Comparison of ENCODE assay signal across 1 cellular context in the genomic region with DNA sequence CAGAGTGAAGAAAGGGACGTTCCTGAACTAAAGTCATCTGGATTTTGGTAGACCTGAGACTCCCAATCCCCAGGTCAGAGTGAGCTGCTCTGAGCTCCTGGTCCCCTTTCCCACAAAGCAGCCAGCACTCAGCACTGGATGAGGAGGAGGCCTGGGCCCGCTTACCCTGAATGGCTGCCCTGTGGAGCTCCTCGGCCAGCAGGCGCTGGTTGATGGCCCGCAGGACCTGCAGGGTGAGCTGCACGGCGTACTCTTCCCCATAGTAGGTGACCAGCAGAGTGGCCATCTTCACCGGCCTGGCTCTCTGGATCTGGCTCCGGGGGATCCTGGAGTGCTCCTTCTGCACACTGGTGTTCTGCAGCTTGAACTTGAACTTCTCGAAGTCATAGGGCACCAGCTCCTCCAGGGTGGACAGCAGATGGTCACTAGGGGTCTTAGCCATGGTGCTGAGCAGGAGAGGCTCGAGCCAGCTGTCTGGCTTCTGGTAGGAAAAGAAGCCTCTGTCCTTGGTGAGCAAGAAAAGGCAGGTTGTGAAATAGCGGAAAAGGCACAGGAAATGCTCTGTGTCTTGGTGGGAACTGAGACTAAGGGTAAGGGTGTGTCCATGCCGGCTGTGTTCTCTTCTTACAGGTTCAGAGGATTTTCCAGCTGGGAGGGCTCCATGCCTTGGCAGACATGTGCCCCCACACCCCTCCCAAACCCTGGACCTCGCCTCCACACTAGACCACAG.
TF ChIP-seq lines count a peak whose summit lies in the region.

A gene with protein sequence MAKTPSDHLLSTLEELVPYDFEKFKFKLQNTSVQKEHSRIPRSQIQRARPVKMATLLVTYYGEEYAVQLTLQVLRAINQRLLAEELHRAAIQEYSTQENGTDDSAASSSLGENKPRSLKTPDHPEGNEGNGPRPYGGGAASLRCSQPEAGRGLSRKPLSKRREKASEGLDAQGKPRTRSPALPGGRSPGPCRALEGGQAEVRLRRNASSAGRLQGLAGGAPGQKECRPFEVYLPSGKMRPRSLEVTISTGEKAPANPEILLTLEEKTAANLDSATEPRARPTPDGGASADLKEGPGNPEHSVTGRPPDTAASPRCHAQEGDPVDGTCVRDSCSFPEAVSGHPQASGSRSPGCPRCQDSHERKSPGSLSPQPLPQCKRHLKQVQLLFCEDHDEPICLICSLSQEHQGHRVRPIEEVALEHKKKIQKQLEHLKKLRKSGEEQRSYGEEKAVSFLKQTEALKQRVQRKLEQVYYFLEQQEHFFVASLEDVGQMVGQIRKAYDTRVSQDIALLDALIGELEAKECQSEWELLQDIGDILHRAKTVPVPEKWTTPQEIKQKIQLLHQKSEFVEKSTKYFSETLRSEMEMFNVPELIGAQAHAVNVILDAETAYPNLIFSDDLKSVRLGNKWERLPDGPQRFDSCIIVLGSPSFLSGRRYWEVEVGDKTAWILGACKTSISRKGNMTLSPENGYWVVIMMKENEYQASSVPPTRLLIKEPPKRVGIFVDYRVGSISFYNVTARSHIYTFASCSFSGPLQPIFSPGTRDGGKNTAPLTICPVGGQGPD (minus strand): TSS at position 488 of the 730 bp plus-strand sequence. CDS start 46 bp downstream, at position 442.

TF ChIP-seq in HepG2, 621 proteins besides CTCF, POLR2A, EP300 and RAD21 (continued from another document):
- TF ChIP-seq, protein P1, sequence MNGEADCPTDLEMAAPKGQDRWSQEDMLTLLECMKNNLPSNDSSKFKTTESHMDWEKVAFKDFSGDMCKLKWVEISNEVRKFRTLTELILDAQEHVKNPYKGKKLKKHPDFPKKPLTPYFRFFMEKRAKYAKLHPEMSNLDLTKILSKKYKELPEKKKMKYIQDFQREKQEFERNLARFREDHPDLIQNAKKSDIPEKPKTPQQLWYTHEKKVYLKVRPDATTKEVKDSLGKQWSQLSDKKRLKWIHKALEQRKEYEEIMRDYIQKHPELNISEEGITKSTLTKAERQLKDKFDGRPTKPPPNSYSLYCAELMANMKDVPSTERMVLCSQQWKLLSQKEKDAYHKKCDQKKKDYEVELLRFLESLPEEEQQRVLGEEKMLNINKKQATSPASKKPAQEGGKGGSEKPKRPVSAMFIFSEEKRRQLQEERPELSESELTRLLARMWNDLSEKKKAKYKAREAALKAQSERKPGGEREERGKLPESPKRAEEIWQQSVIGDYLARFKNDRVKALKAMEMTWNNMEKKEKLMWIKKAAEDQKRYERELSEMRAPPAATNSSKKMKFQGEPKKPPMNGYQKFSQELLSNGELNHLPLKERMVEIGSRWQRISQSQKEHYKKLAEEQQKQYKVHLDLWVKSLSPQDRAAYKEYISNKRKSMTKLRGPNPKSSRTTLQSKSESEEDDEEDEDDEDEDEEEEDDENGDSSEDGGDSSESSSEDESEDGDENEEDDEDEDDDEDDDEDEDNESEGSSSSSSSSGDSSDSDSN (CRISPR knock-in tag; IDR thresholded peaks at IDR 0.05), result peak; percentile 10; the same call in 1 of the 2 replicates
- TF ChIP-seq, protein P2, sequence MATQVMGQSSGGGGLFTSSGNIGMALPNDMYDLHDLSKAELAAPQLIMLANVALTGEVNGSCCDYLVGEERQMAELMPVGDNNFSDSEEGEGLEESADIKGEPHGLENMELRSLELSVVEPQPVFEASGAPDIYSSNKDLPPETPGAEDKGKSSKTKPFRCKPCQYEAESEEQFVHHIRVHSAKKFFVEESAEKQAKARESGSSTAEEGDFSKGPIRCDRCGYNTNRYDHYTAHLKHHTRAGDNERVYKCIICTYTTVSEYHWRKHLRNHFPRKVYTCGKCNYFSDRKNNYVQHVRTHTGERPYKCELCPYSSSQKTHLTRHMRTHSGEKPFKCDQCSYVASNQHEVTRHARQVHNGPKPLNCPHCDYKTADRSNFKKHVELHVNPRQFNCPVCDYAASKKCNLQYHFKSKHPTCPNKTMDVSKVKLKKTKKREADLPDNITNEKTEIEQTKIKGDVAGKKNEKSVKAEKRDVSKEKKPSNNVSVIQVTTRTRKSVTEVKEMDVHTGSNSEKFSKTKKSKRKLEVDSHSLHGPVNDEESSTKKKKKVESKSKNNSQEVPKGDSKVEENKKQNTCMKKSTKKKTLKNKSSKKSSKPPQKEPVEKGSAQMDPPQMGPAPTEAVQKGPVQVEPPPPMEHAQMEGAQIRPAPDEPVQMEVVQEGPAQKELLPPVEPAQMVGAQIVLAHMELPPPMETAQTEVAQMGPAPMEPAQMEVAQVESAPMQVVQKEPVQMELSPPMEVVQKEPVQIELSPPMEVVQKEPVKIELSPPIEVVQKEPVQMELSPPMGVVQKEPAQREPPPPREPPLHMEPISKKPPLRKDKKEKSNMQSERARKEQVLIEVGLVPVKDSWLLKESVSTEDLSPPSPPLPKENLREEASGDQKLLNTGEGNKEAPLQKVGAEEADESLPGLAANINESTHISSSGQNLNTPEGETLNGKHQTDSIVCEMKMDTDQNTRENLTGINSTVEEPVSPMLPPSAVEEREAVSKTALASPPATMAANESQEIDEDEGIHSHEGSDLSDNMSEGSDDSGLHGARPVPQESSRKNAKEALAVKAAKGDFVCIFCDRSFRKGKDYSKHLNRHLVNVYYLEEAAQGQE (IDR thresholded peaks at IDR 0.05; ENCODE audit: borderline replicate concordance in 1 of 2, low read depth in 1 of 2, low read length in 2 of 2), result peak in 1 of 2 experiments; percentile 77; a peak in 2 of 4 replicates
- TF ChIP-seq ZBTB42 (CRISPR knock-in tag; IDR thresholded peaks at IDR 0.05) (no peak), ZNF460 (CRISPR knock-in tag; IDR thresholded peaks at IDR 0.05; ENCODE audit: borderline replicate concordance) (no peak), CEBPB (IDR thresholded peaks at IDR 0.05; ENCODE audit: borderline replicate concordance, low read depth, low read length) (peak; percentile 36; the same call in 1 of the 2 replicates), ZNF841 (CRISPR knock-in tag; IDR thresholded peaks at IDR 0.05; ENCODE audit: borderline replicate concordance) (no peak), CEBPG (CRISPR knock-in tag; IDR thresholded peaks at IDR 0.05) (0 out of 2 replicates have a peak, but pooled peaks have one; percentile 14), KLF16 (CRISPR knock-in tag; IDR thresholded peaks at IDR 0.05) (no peak), ZSCAN12 (CRISPR knock-in tag; IDR thresholded peaks at IDR 0.05) (no peak), KLF15 (CRISPR knock-in tag; IDR thresholded peaks at IDR 0.05; ENCODE audit: borderline replicate concordance) (no peak)
- TF ChIP-seq, protein P3, sequence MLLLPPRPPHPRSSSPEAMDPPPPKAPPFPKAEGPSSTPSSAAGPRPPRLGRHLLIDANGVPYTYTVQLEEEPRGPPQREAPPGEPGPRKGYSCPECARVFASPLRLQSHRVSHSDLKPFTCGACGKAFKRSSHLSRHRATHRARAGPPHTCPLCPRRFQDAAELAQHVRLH (CRISPR knock-in tag; IDR thresholded peaks at IDR 0.05; ENCODE audit: borderline replicate concordance, low read depth), result no peak
TF ChIP-seq in HepG2: peak in this region for 4.
